In the genomic region with DNA sequence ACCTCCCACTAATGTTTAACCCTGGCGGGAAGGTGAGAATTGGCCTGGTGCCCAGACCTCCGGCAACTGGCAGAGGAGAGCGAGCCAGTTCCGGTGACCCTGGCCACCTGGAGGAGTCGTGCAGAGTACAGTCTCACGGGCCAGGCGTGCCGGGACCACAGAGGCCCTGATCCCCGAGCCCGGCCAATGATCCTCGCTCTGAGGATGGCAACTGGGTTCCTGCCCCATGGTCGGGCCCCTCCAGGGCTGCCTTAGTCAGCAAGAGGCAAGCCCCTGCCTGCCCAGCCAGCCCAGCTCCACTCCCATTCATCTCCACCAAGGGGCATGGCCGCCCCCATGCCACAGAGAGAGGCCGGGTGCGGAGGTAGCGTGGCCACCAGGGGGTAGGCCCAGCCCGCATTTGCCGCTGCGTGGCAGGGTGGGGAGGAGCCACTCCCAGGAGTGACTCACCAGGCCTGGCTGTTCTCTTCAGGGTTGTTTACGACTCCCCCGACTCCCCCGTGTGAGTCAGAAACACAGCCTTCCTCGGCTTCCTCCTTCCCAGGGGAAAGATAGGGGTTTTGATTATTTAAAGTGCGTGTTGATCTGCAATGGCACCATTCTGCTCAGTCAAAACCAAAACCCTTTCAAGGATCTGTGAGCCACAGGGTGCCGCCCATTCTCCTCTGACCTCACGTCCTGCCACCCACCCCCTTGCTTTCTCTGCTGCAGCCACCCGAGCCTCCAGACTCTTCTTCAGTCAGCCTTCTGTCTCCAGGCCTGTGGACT, we compare ENCODE assay signal across 8 cellular contexts. TPM values are rescaled to one million over a fixed set of nuclear protein-coding genes. Genes with fewer than 3 reads are reported as not detected.
DNase-seq lines count a peak whose midpoint lies in the region; ATAC-seq and TF ChIP-seq lines count a peak whose summit lies in the region.

A gene with protein sequence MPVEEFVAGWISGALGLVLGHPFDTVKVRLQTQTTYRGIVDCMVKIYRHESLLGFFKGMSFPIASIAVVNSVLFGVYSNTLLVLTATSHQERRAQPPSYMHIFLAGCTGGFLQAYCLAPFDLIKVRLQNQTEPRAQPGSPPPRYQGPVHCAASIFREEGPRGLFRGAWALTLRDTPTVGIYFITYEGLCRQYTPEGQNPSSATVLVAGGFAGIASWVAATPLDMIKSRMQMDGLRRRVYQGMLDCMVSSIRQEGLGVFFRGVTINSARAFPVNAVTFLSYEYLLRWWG (minus strand): TSS at position 611 of the 768 bp plus-strand sequence. CDS start 695 bp downstream, outside the sequence.

- peak within 1 kb of the TSS; percentile 98 for H3K27ac ChIP-seq in right atrium auricular region

- H3K27me3 Mint-ChIP-seq in T-helper 17 cell: no peaks in the 10 kb centered on the region

- no peaks in the 10 kb centered on the region for H3K36me3 ChIP-seq in right atrium auricular region

- H3K27me3 ChIP-seq in right atrium auricular region: no peaks in the 10 kb centered on the region

- peak within 1 kb of the TSS; percentile 93 for H3K4me3 Mint-ChIP-seq in T-helper 17 cell

- no peaks in the 10 kb centered on the region for H3K9me3 ChIP-seq in T-helper 17 cell (ENCODE audit: control insufficient read depth, low read length, poor library complexity, severe bottlenecking)
- H3K9me3 ChIP-seq in right atrium auricular region: no peaks in the 10 kb centered on the region

- peak within 1 kb of the TSS; percentile 100 for H3K27ac Mint-ChIP-seq in T-helper 17 cell

- H3K4me3 ChIP-seq in right atrium auricular region (peak within 1 kb of the TSS; percentile 33 to 52), retinal pigment epithelial cell (ENCODE audit: low read length) (peak within 1 kb of the TSS; percentile 35)

- ATAC-seq in GM18508 (IDR thresholded peaks at IDR 0.05; ENCODE audit: insufficient read depth, unreplicated experiment) (peak; percentile 42), HG02970 (IDR thresholded peaks at IDR 0.05; ENCODE audit: low FRiP score, unreplicated experiment) (peak; percentile 50), T-helper 17 cell (peak; percentile 91)

- DNase-seq in NCI-H187 treated with DMSO at 0.1 percent for 48 hours (lab: John Stamatoyannopoulos, UW) (peak; percentile 62), T-helper 17 cell (peak; percentile 82 to 89 (median 83)), amniotic stem cell (lab: John Stamatoyannopoulos, UW) (peak; percentile 96), right atrium auricular region (ENCODE audit: low spot score) (peak; percentile 97), retinal pigment epithelial cell (ENCODE audit: low read depth) (peak; percentile 89), cerebellar nuclear complex (lab: John Stamatoyannopoulos, UW) (no peak)

- H3K36me3 Mint-ChIP-seq in T-helper 17 cell (ENCODE audit: low read depth): no peaks in the 10 kb centered on the region

- H3K4me1 ChIP-seq in right atrium auricular region: peaks cover 0 to 52% of the 10 kb centered on the region in 2 donors

- peaks cover 36% of the 10 kb centered on the region for H3K4me1 Mint-ChIP-seq in T-helper 17 cell

- TF ChIP-seq CTCF in right atrium auricular region (IDR thresholded peaks at IDR 0.05) (peak; percentile 93), retinal pigment epithelial cell (conservative IDR thresholded peaks at IDR 0.05; ENCODE audit: low read depth, low read length) (peak; percentile 67)

RNA-seq across cellular contexts. Expression of the gene that starts here (rescaled TPM):
- total RNA-seq in T-helper 17 cell (10 to 100 TPM; 57.7 to 61.6 TPM), right atrium auricular region (1 to 10 TPM; 2.6 to 3.3 TPM)

Comparison
In these comparisons a context has a peak if more than half of its experiments do, and no peak if none do; other contexts are left out.
1. RNA of the gene that starts here (total RNA-seq): 57.7 to 61.6 TPM in T-helper 17 cell; 2.6 to 3.3 TPM in right atrium auricular region; every median in the first group is over 10 times any median in the second.
2. DNase-seq: peak in NCI-H187 treated with DMSO at 0.1 percent for 48 hours (single experiment), T-helper 17 cell (3 of 3), amniotic stem cell (single experiment), right atrium auricular region (single experiment) and retinal pigment epithelial cell (single experiment); none in cerebellar nuclear complex (0 of 2).
3. Peak in every context shown above with its lines, with median percentiles within 50 percentile points of each other: ATAC-seq.